ENCODE assay signal across 8 cellular contexts in the genomic region with DNA sequence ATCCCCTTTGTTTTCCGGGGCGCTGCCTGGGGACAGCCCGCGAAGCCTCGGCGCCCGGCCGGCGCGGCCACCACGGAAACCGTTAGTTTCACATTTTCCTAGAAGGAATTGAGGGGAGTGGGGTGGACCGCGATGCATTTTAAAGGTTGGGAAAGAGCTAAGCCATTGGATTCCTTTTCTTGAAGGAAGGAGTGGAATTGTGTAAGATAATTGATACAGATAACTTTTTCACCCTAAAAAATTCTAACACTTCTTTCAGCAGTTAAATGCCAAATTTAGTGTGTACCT.
DNase-seq lines count a peak whose midpoint lies in the region; ATAC-seq, FAIRE-seq and TF ChIP-seq lines count a peak whose summit lies in the region.

No MANE protein-coding gene starts in this region.

- H3K9me3 Mint-ChIP-seq in effector memory CD8-positive, alpha-beta T cell, result no peaks in the 10 kb centered on the region
- H3K9me3 Mint-ChIP-seq in neural crest cell, result no peaks in the 10 kb centered on the region

- TF ChIP-seq POLR2A in H54 (IDR thresholded peaks at IDR 0.05; ENCODE audit: low read depth, low read length), result no peak

- H3K4me1 Mint-ChIP-seq in effector memory CD8-positive, alpha-beta T cell (ENCODE audit: low read depth in 2 of 2), result peaks cover 30 to 32% of the 10 kb centered on the region in 2 donors
- H3K4me1 Mint-ChIP-seq in neural crest cell, result peaks cover 38% of the 10 kb centered on the region

- H3K27me3 Mint-ChIP-seq in effector memory CD8-positive, alpha-beta T cell, result no peaks in the 10 kb centered on the region
- peaks cover 4% of the 10 kb centered on the region for H3K27me3 Mint-ChIP-seq in neural crest cell (ENCODE audit: low read depth)

- TF ChIP-seq CTCF in neural crest cell (conservative IDR thresholded peaks at IDR 0.05), result no peak

- no peaks in the 10 kb centered on the region for H3K9me3 ChIP-seq in BLaER1
- no peaks in the 10 kb centered on the region for H3K9me3 ChIP-seq in NT2/D1 (ENCODE audit: insufficient read depth, low read length)

- peak overlapping the region; percentile 77 for H3K4me2 ChIP-seq in BLaER1

- peak overlapping the region; percentile 99 for H3K27ac ChIP-seq in BLaER1

- H3K36me3 ChIP-seq in BLaER1 (no peaks in the 10 kb centered on the region), NT2/D1 (ENCODE audit: insufficient read depth, insufficient read length, low read length) (peaks cover 8% of the 10 kb centered on the region)

- H3K36me3 Mint-ChIP-seq in effector memory CD8-positive, alpha-beta T cell (ENCODE audit: insufficient read depth), result peaks cover 36% of the 10 kb centered on the region
- peaks cover 11% of the 10 kb centered on the region for H3K36me3 Mint-ChIP-seq in neural crest cell (ENCODE audit: low read depth)

- no peak for ATAC-seq in effector memory CD8-positive, alpha-beta T cell (replicated peaks)

- peak overlapping the region; percentile 98 for H3K9ac ChIP-seq in BLaER1
- peak overlapping the region; percentile 98 for H3K9ac ChIP-seq in NT2/D1 (ENCODE audit: insufficient read length, low read depth)

- peak overlapping the region; percentile 94 to 98 for H3K4me3 Mint-ChIP-seq in effector memory CD8-positive, alpha-beta T cell
- peak overlapping the region; percentile 95 for H3K4me3 Mint-ChIP-seq in neural crest cell

- no peaks in the 10 kb centered on the region for H4K20me1 ChIP-seq in BLaER1

- H3K27me3 ChIP-seq in BLaER1, result no peaks in the 10 kb centered on the region
- H3K27me3 ChIP-seq in NT2/D1 (ENCODE audit: insufficient read depth, insufficient read length), result no peaks in the 10 kb centered on the region

- no peak for FAIRE-seq in H54 (lab: Jason Lieb, UNC)

- H3K27ac Mint-ChIP-seq in effector memory CD8-positive, alpha-beta T cell, result peak overlapping the region; percentile 100
- H3K27ac Mint-ChIP-seq in neural crest cell (ENCODE audit: unreplicated experiment), result peak overlapping the region; percentile 95

- no peak for DNase-seq in NT2/D1 (ENCODE audit: low read depth, low spot score)
- DNase-seq in effector memory CD8-positive, alpha-beta T cell, result no peak
- no peak for DNase-seq in neural crest cell (ENCODE audit: low read depth, low spot score)
- DNase-seq in H54 (ENCODE audit: insufficient read length, low spot score), result no peak
- no peak for DNase-seq in NCI-H2227 (lab: John Stamatoyannopoulos, UW; ENCODE audit: unreplicated experiment)
- no peak for DNase-seq in stimulated activated CD8-positive, alpha-beta memory T cell treated with anti-CD3 and anti-CD28 coated beads, Interleukin-4, amount 100 ng/mL, for 48 hours
- DNase-seq in NCI-H1930 (lab: John Stamatoyannopoulos, UW), result no peak

- H3K4me1 ChIP-seq in BLaER1 (peaks cover 24% of the 10 kb centered on the region), NT2/D1 (ENCODE audit: insufficient read depth, insufficient read length) (no peaks in the 10 kb centered on the region)

- peak overlapping the region; percentile 77 for H3K4me3 ChIP-seq in BLaER1
- H3K4me3 ChIP-seq in NT2/D1 (ENCODE audit: insufficient read length, low read depth), result peak overlapping the region; percentile 89
